In the genomic region with DNA sequence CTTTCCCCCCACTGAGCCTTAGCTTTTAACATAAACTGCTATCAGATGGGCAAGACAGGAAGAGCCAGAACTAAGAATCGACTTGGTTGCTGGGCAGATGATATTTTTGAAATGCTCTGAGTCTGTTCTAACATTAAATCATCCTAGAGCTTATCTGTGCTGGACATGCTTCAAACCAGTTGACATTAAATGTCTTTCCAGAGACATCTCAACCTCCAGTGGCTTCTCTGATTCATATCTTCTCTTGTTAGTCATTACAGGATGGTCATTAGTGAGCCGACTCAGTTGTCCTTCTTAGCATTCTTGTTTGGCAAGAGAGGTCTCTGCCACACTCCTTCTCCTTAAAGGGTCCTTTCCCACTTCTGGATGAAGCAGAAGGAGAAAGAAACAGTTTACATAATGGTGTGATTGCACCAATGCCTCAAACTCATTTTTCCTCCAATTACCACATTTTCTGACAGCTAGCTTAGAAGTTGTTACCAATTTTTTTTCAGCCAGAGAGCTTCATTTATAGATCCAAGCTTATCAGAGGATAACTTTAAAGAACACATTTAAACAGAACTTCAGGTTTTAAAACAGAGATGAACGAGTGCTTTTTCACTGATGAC, we compare ENCODE assay signal across 26 cellular contexts. TPM values are rescaled to one million over a fixed set of nuclear protein-coding genes. Genes with fewer than 3 reads are reported as not detected.
"Had no signal": no experiment of that assay in that cellular context is flagged by ENCODE, and none has a peak within 500 bp of the region (broad histone marks: within the 10 kb centered on the region; RNA-seq: fewer than 3 reads in every experiment).

No MANE protein-coding gene starts in this region.

- H3K4me2 ChIP-seq: KMS-11 had no signal

- H3K27ac ChIP-seq: KMS-11, RWPE1, SJCRH30, SK-N-MC had no signal

- H3K4me1 ChIP-seq: SJCRH30 had no signal

- H3K9ac ChIP-seq: KMS-11 had no signal

- H3K4me3 ChIP-seq: SJCRH30, SK-N-MC had no signal

- H3K9me3 ChIP-seq: SJCRH30 had no signal

- H3K36me3 ChIP-seq: SJCRH30 had no signal

- DNase-seq: IMR-90, Kasumi-1, MV-4-11, NCI-H1092, NCI-H1105 treated with DMSO at 0.1 percent for 48 hours, NCI-H1417 treated with DMSO at 0.1 percent for 48 hours, NCI-H146, NCI-H1694 treated with DMSO at 0.1 percent for 48 hours, NCI-H1930, NCI-H2081, NCI-H2171, NCI-H226, NCI-H446, NCI-H510A, NCI-H524 treated with DMSO at 0.1 percent for 48 hours, NCI-H69, NCI-H774, PC-3, SHP77, SJCRH30 had no signal

RNA-seq across cellular contexts. Expression of a gene that starts 21.7 kb away (rescaled TPM):
- total RNA-seq: HepG2, HT1080, M059J, SJCRH30 had no signal
- polyA plus RNA-seq: HepG2 had no signal
